ENCODE assay signal across 11 cellular contexts in genomic region chr5:138028262-138028976, GRCh38. TPM values are rescaled to one million over a fixed set of nuclear protein-coding genes. Genes with fewer than 3 reads are reported as not detected.
DNase-seq lines count a peak whose midpoint lies in the region; ATAC-seq and TF ChIP-seq lines count a peak whose summit lies in the region.
"Not testable (repeated sequence)": the region's sequence is repeated elsewhere in the genome, so short reads cannot be mapped to it uniquely, and the experiment has no call there.
"Had no signal": no experiment of that assay in that cellular context is flagged by ENCODE, and none has a peak within 500 bp of the region (broad histone marks: within the 10 kb centered on the region; RNA-seq: fewer than 3 reads in every experiment).

No MANE protein-coding gene starts in this region.

- not testable (repeated sequence) for H3K27me3 ChIP-seq in BLaER1; SU-DHL-6 (ENCODE audit: low read length)

- not testable (repeated sequence) for H3K4me3 ChIP-seq in BLaER1
- peak overlapping the region; percentile 84 for H3K4me3 ChIP-seq in SU-DHL-6 (ENCODE audit: insufficient read depth, low read length, poor library complexity, severe bottlenecking)

- peaks cover 34% of the 10 kb centered on the region for H3F3A ChIP-seq in SU-DHL-6 (ENCODE audit: insufficient read depth)

- H3K9me2 ChIP-seq in SU-DHL-6 (replicated peaks; ENCODE audit: insufficient read depth, low read length): not testable (repeated sequence)

- not testable (repeated sequence) for TF ChIP-seq CTCF in GM10248 (IDR thresholded peaks at IDR 0.05; ENCODE audit: control extremely low read depth, extremely low read depth, low read depth, missing control alignments); GM20000 (IDR thresholded peaks at IDR 0.05; ENCODE audit: extremely low read depth, missing control alignments); SU-DHL-6 (IDR thresholded peaks at IDR 0.05; ENCODE audit: insufficient read depth, low read length, poor library complexity, severe bottlenecking)

- H3K9me3 Mint-ChIP-seq in activated T-helper 17 cell treated with anti-CD3 and anti-CD28 coated beads, Interleukin-2, amount 50 U/mL, for 72 hours; naive B cell; stimulated activated naive CD8-positive, alpha-beta T cell treated with anti-CD3 and anti-CD28 coated beads, Interleukin-15, Interleukin-2, amounts not matched to agents 100 ng/mL and 50 ng/mL, for 24 hours: not testable (repeated sequence)

- H4K20me1 ChIP-seq in BLaER1: peaks cover 93% of the 10 kb centered on the region
- H4K20me1 ChIP-seq in SU-DHL-6 (ENCODE audit: low read depth, low read length): not testable (repeated sequence)

- H3K36me3 ChIP-seq in BLaER1: peaks cover 17% of the 10 kb centered on the region
- H3K36me3 ChIP-seq in SU-DHL-6 (ENCODE audit: low read length): not testable (repeated sequence)

- H3K9me3 ChIP-seq in BLaER1: peaks cover 13% of the 10 kb centered on the region; the same call in 1 of the 2 replicates
- H3K9me3 ChIP-seq in SU-DHL-6 (ENCODE audit: insufficient read depth, low read length): not testable (repeated sequence)

- ATAC-seq in activated T-helper 17 cell treated with anti-CD3 and anti-CD28 coated beads, Interleukin-2, amount 50 U/mL, for 72 hours (replicated peaks): not testable (repeated sequence)
- ATAC-seq in naive B cell (ENCODE audit: low read depth in 2 of 2): peak; percentile 36 to 40

- H3K4me3 Mint-ChIP-seq in activated T-helper 17 cell treated with anti-CD3 and anti-CD28 coated beads, Interleukin-2, amount 50 U/mL, for 72 hours: peak overlapping the region; percentile 99
- H3K4me3 Mint-ChIP-seq in naive B cell: peak overlapping the region; percentile 57 to 99 (median 79)
- H3K4me3 Mint-ChIP-seq in stimulated activated naive CD8-positive, alpha-beta T cell treated with anti-CD3 and anti-CD28 coated beads, Interleukin-15, Interleukin-2, amounts not matched to agents 100 ng/mL and 50 ng/mL, for 24 hours: peak overlapping the region; percentile 3

- H3K79me2 ChIP-seq in SU-DHL-6 (ENCODE audit: insufficient read depth, low read length): peaks cover 86% of the 10 kb centered on the region

- H3K4me2 ChIP-seq in BLaER1 (peak overlapping the region; percentile 93), SU-DHL-6 (ENCODE audit: low read depth, low read length, poor library complexity, severe bottlenecking) (peak overlapping the region; percentile 76)

- peak; percentile 28 for DNase-seq in GM10248 (ENCODE audit: extremely low spot score)
- peak; percentile 30 for DNase-seq in GM20000 (ENCODE audit: low spot score)
- peak; percentile 15 for DNase-seq in NAMALWA (ENCODE audit: low spot score)
- peak; percentile 73 for DNase-seq in naive B cell

- peaks cover 56% of the 10 kb centered on the region for H3K4me1 Mint-ChIP-seq in activated T-helper 17 cell treated with anti-CD3 and anti-CD28 coated beads, Interleukin-2, amount 50 U/mL, for 72 hours
- H3K4me1 Mint-ChIP-seq in naive B cell: peaks cover 56 to 81% (median 68%) of the 10 kb centered on the region in 3 donors
- H3K4me1 Mint-ChIP-seq in stimulated activated naive CD8-positive, alpha-beta T cell treated with anti-CD3 and anti-CD28 coated beads, Interleukin-15, Interleukin-2, amounts not matched to agents 100 ng/mL and 50 ng/mL, for 24 hours (ENCODE audit: low read depth): peaks cover 86% of the 10 kb centered on the region

- H3K27ac Mint-ChIP-seq in activated T-helper 17 cell treated with anti-CD3 and anti-CD28 coated beads, Interleukin-2, amount 50 U/mL, for 72 hours; stimulated activated naive CD8-positive, alpha-beta T cell treated with anti-CD3 and anti-CD28 coated beads, Interleukin-15, Interleukin-2, amounts not matched to agents 100 ng/mL and 50 ng/mL, for 24 hours: not testable (repeated sequence)
- H3K27ac Mint-ChIP-seq in naive B cell: peak overlapping the region; percentile 88 to 99 (median 92)

- H3K27ac ChIP-seq in BLaER1: not testable (repeated sequence)
- peak overlapping the region; percentile 82 for H3K27ac ChIP-seq in SU-DHL-6 (ENCODE audit: low read depth, low read length)

- peaks cover 51% of the 10 kb centered on the region for H3K4me1 ChIP-seq in BLaER1

- POLR2A ChIA-PET in GM10248 (lab: Yijun Ruan, JAX): not testable (repeated sequence)

- H3K9ac ChIP-seq in BLaER1: not testable (repeated sequence)
- peak overlapping the region; percentile 88 for H3K9ac ChIP-seq in SU-DHL-6 (ENCODE audit: low read length)

- H3K27me3 Mint-ChIP-seq in activated T-helper 17 cell treated with anti-CD3 and anti-CD28 coated beads, Interleukin-2, amount 50 U/mL, for 72 hours; naive B cell; stimulated activated naive CD8-positive, alpha-beta T cell treated with anti-CD3 and anti-CD28 coated beads, Interleukin-15, Interleukin-2, amounts not matched to agents 100 ng/mL and 50 ng/mL, for 24 hours: not testable (repeated sequence)

- H3K36me3 Mint-ChIP-seq in activated T-helper 17 cell treated with anti-CD3 and anti-CD28 coated beads, Interleukin-2, amount 50 U/mL, for 72 hours (ENCODE audit: low read depth): peaks cover 47% of the 10 kb centered on the region
- not testable (repeated sequence) for H3K36me3 Mint-ChIP-seq in naive B cell
- H3K36me3 Mint-ChIP-seq in stimulated activated naive CD8-positive, alpha-beta T cell treated with anti-CD3 and anti-CD28 coated beads, Interleukin-15, Interleukin-2, amounts not matched to agents 100 ng/mL and 50 ng/mL, for 24 hours (ENCODE audit: low read depth): peaks cover 23% of the 10 kb centered on the region

- CTCF ChIA-PET in GM10248 (lab: Yijun Ruan, JAX): interaction anchor here (1.3 to 2.0 kb wide), 4 partner anchors 9 to 249 kb away, joined by 4 to 5 read pairs (median 5); no protein-coding TSS in a partner anchor

- not testable (repeated sequence) for H2AFZ ChIP-seq in SU-DHL-6 (ENCODE audit: low read depth, low read length, severe bottlenecking)

RNA-seq across cellular contexts. Expression of gene FAM13B, which starts 4.5 kb away (rescaled TPM):
- total RNA-seq in activated T-helper 17 cell treated with anti-CD3 and anti-CD28 coated beads, Interleukin-2, amount 50 U/mL, for 72 hours: 10 to 100 TPM; 24.4 to 30.1 TPM
- 10 to 100 TPM; 34.6 to 50.7 (median 41.0) TPM for polyA plus RNA-seq in naive B cell (ENCODE audit: low read depth in 6 of 6)

RNA-seq across cellular contexts. Expression of gene WNT8A, which starts 55.4 kb away (rescaled TPM):
- not detected for total RNA-seq in activated T-helper 17 cell treated with anti-CD3 and anti-CD28 coated beads, Interleukin-2, amount 50 U/mL, for 72 hours
- polyA plus RNA-seq in naive B cell (ENCODE audit: low read depth in 6 of 6): not detected
- total RNA-seq: A172, Caco-2, RPMI7951 had no signal

Comparison
In these comparisons a context has a peak if more than half of its experiments do, and no peak if none do; other contexts are left out.
1. DNase-seq: peak in every context shown above with its lines; median percentile 73 in naive B cell; 30 in GM20000; 28 in GM10248; 15 in NAMALWA.
2. H3K4me3 Mint-ChIP-seq: peak in every context shown above with its lines; median percentile 99 in activated T-helper 17 cell treated with anti-CD3 and anti-CD28 coated beads, Interleukin-2, amount 50 U/mL, for 72 hours; 79 in naive B cell; 3 in stimulated activated naive CD8-positive, alpha-beta T cell treated with anti-CD3 and anti-CD28 coated beads, Interleukin-15, Interleukin-2, amounts not matched to agents 100 ng/mL and 50 ng/mL, for 24 hours.